In the genomic region with DNA sequence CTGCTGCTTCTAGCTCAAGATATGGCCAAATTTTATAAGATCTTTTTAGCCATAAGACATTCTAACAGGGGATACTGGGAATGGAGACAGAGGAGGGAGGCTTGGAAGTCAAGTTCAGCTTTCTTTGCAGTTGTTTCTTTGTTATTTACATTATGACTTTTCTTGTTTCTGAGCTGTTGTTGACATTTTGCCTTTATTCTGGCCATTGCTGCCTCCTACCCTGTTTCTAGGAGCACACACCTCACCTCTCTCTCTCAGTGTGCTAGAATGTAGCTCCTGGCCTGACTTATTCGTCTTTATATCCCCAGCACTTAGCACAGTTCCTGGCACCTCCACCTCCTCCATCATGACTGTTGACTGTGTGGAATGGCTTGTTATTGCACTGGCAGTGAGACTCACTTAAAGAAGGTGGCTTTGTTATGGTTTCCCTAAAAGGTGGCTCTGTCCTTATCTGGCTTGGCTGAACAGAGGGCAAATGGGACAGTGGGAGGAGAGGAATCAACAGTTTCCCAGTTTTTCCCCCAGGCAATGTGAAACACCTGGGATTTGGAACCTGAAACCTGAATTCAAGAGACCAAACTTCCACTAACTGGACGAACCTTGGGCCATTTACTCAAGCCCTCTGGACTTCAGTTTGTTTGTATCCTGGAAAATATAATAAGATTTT, we compare ENCODE assay signal across 31 cellular contexts.
"Had no signal": no experiment of that assay in that cellular context is flagged by ENCODE, and none has a peak within 500 bp of the region (broad histone marks: within the 10 kb centered on the region; RNA-seq: fewer than 3 reads in every experiment).

No MANE protein-coding gene starts in this region.

- ATAC-seq: activated CD8-positive, alpha-beta memory T cell treated with anti-CD3 and anti-CD28 coated beads, Interleukin-2, amount 10 ng/mL, durations not matched to agents 7 days and 5 days had no signal

- H3K36me3 ChIP-seq: brain microvascular endothelial cell, Peyer's patch, SJSA1 had no signal

- H3K4me3 ChIP-seq: Peyer's patch, SJSA1 had no signal

- H3K9ac ChIP-seq: SK-N-SH had no signal

- H3K4me2 ChIP-seq: SK-N-SH had no signal

- DNase-seq: activated CD4-positive, alpha-beta memory T cell treated with anti-CD3 and anti-CD28 coated beads, Interleukin-2, amount 10 ng/mL, durations not matched to agents 7 days and 5 days; activated CD4-positive, alpha-beta T cell treated with anti-CD3 and anti-CD28 coated beads for 1 hour; activated CD4-positive, alpha-beta T cell treated with anti-CD3 and anti-CD28 coated beads for 48 hours; activated CD4-positive, CD25-positive, alpha-beta regulatory T cell; activated CD8-positive, alpha-beta memory T cell treated with anti-CD3 and anti-CD28 coated beads, Interleukin-2, amount 10 ng/mL, durations not matched to agents 7 days and 5 days; activated CD8-positive, alpha-beta memory T cell treated with anti-CD3 and anti-CD28 coated beads, Interleukin-2, amount 50 U/mL, for 48 hours; activated effector memory CD4-positive, alpha-beta T cell treated with Interleukin-2 at 50 U/mL for 16 hours; activated naive CD4-positive, alpha-beta T cell; activated naive CD4-positive, alpha-beta T cell treated with anti-CD3 and anti-CD28 coated beads, Interleukin-2, amount 50 U/mL, for 16 hours; activated naive CD8-positive, alpha-beta T cell treated with anti-CD3 and anti-CD28 coated beads for 36 hours; activated T-cell treated with anti-CD3 and anti-CD28 coated beads, Interleukin-2, amount 50 U/mL, for 48 hours; amniotic stem cell; aorta; brain microvascular endothelial cell; Karpas-422; KBM-7; NCI-H1048; NCI-H1105 treated with DMSO at 0.1 percent for 48 hours; NCI-H1436; NCI-H1694; NCI-H1930; NCI-H2081 treated with DMSO at 0.1 percent for 48 hours; NCI-H226; NCI-H446 treated with DMSO at 0.1 percent for 48 hours; NCI-H524; Peyer's patch; RPMI8226; SHP77 treated with DMSO at 0.1 percent for 48 hours; SK-N-SH had no signal

- H3K4me1 ChIP-seq: SJSA1 had no signal

- H3K9me3 ChIP-seq: Peyer's patch, SJSA1, SK-N-SH had no signal

- H3K27ac ChIP-seq: brain microvascular endothelial cell, Peyer's patch, SJSA1, VCaP had no signal

- H3K27me3 ChIP-seq: brain microvascular endothelial cell, Peyer's patch, SJSA1 had no signal
